In the genomic region with DNA sequence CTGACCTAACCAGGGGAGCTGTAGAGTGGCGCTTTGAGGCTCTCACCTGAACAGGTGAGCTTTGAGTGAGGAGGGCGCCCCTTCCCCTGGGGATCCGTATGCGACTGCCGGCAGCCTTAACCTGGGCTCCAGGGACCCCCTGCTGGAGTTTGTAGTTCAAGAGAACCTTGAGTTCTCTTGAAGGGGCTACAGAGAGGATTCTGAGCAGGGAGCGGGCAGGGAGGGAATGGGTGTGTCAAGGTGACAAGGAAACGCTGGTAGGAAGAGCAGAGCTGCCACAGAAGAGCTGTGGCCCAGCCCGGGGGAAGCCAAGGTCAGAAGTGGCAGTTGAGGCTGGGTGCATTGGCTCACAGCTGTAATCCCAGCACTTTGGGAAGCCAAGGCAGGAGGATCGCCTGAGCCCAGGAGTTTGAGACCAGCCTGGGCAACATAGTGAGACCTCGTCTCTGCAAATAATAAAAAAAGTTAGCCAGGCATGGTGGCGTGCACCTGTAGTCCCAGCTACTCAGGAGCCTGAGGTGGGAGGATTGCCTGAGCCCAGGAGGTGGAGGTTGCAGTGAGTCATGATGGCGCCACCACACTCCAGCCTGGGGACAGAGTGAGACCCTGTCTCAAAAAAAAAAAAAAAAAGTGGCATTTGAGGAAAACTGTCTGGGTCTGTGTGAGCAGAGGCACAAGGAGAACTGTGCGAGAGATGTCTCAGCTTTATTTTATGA, we compare ENCODE assay signal across 9 cellular contexts. TPM values are rescaled to one million over a fixed set of nuclear protein-coding genes. Genes with fewer than 3 reads are reported as not detected.
A peak's percentile ranks its signal among the peaks of the same experiment; 100 is the strongest.
DNase-seq lines count a peak whose midpoint lies in the region; ATAC-seq and TF ChIP-seq lines count a peak whose summit lies in the region.
"Had no signal": no experiment of that assay in that cellular context is flagged by ENCODE, and none has a peak within 500 bp of the region (broad histone marks: within the 10 kb centered on the region; RNA-seq: fewer than 3 reads in every experiment).

No MANE protein-coding gene starts in this region.

- no peaks in the 10 kb centered on the region for H3K27me3 Mint-ChIP-seq in activated B cell treated with CpG ODN at 0.5 μM for 24 hours

- intact Hi-C loops in activated B cell treated with CpG ODN at 0.5 μM for 24 hours (cut with micrococcal nuclease) = no loop called here

- peak overlapping the region; percentile 77 for H3K4me3 Mint-ChIP-seq in activated B cell treated with CpG ODN at 0.5 μM for 24 hours

- H3K4me1 ChIP-seq in iPS-15b (ENCODE audit: control insufficient read depth, insufficient read depth, low read length) = peaks cover 4% of the 10 kb centered on the region
- peaks cover 8 to 13% (median 11%) of the 10 kb centered on the region in 3 donors for H3K4me1 ChIP-seq in skeletal muscle tissue (ENCODE audit: control insufficient read depth in 3 of 3, insufficient read depth in 3 of 3, low read length in 3 of 3)

- no peak overlapping the region for H3K27ac Mint-ChIP-seq in activated B cell treated with CpG ODN at 0.5 μM for 24 hours

- H3K9me3 ChIP-seq in iPS-15b (ENCODE audit: control insufficient read depth, insufficient read depth, low read length) (no peaks in the 10 kb centered on the region), skeletal muscle tissue (ENCODE audit: control insufficient read depth in 3 of 3, low read length in 3 of 3) (no peaks in the 10 kb centered on the region)

- peak; percentile 62 for DNase-seq in DMS53 (lab: John Stamatoyannopoulos, UW)
- DNase-seq in DMS53 treated with DMSO at 0.1 percent for 48 hours (lab: John Stamatoyannopoulos, UW; ENCODE audit: unreplicated experiment) = no peak
- DNase-seq in activated B cell treated with CpG ODN at 0.5 μM for 24 hours = no peak
- DNase-seq in NCI-H187 (lab: John Stamatoyannopoulos, UW) = no peak
- DNase-seq: stimulated activated naive CD4-positive, alpha-beta T cell treated with Interleukin-2 at 50 U/mL for 16 hours had no signal

- H3K36me3 Mint-ChIP-seq in activated B cell treated with CpG ODN at 0.5 μM for 24 hours (ENCODE audit: low read depth) = peaks cover 4% of the 10 kb centered on the region

- H3K27me3 ChIP-seq in iPS-15b (ENCODE audit: control insufficient read depth, insufficient read depth, low read length) (peaks cover 3% of the 10 kb centered on the region), skeletal muscle tissue (ENCODE audit: control insufficient read depth in 3 of 3, insufficient read depth in 3 of 3, low read length in 3 of 3) (peaks cover 0 to 7% (median 6%) of the 10 kb centered on the region in 3 donors)

- peaks cover 12% of the 10 kb centered on the region for H3K36me3 ChIP-seq in iPS-15b (ENCODE audit: control insufficient read depth, insufficient read depth, low read length)
- peaks cover 0 to 5% (median 0%) of the 10 kb centered on the region in 3 donors for H3K36me3 ChIP-seq in skeletal muscle tissue (ENCODE audit: control insufficient read depth in 3 of 3, insufficient read depth in 3 of 3, low read length in 3 of 3)

- no peaks in the 10 kb centered on the region for H3K9me3 Mint-ChIP-seq in activated B cell treated with CpG ODN at 0.5 μM for 24 hours

- CTCF ChIA-PET in activated B cell treated with CpG ODN at 0.5 μM for 24 hours (lab: Charles Lee) = interaction anchor here (0.7 to 2.5 kb wide), 2 partner anchors 10 to 62 kb away, joined by 3 to 16 read pairs; a partner anchor contains a TSS

- no peak overlapping the region for H3K27ac ChIP-seq in skeletal muscle tissue (ENCODE audit: low read depth, low read length)

- ATAC-seq in activated B cell treated with CpG ODN at 0.5 μM for 24 hours (ENCODE audit: low read depth) (no peak), HG02973 (IDR thresholded peaks at IDR 0.05; ENCODE audit: unreplicated experiment) (no peak), GM21786 (IDR thresholded peaks at IDR 0.05; ENCODE audit: unreplicated experiment) (no peak)

- H3K4me1 Mint-ChIP-seq in activated B cell treated with CpG ODN at 0.5 μM for 24 hours = peaks cover 10% of the 10 kb centered on the region

- H3K4me3 ChIP-seq in iPS-15b (ENCODE audit: low read depth, low read length) = peak overlapping the region; percentile 69
- peak overlapping the region; percentile 46 to 61 (median 48) for H3K4me3 ChIP-seq in skeletal muscle tissue (ENCODE audit: low read length in 3 of 3)

- no peak overlapping the region for H3K9ac ChIP-seq in iPS-15b (ENCODE audit: low read depth, low read length)
- peak overlapping the region in 1 of 3 donors; percentile 50 for H3K9ac ChIP-seq in skeletal muscle tissue (ENCODE audit: low read depth in 1 of 3, low read length in 3 of 3)

- POLR2A ChIA-PET in activated B cell treated with CpG ODN at 0.5 μM for 24 hours (lab: Charles Lee) = interaction anchor here (0.6 to 1.6 kb wide), 4 partner anchors 8 to 479 kb away, joined by 5 to 7 read pairs (median 6); a partner anchor contains a TSS

- TF ChIP-seq CTCF in activated B cell treated with CpG ODN at 0.5 μM for 24 hours (IDR thresholded peaks at IDR 0.05) = no peak

RNA-seq across cellular contexts. Expression of a gene that starts 1.2 kb away (rescaled TPM):
- 27.5 and 29.9 TPM in 2 replicates for total RNA-seq in activated B cell treated with CpG ODN at 0.5 μM for 24 hours
- 4.7 TPM for total RNA-seq in skeletal muscle tissue

RNA-seq across cellular contexts. Expression of a gene that starts 10.4 kb away (rescaled TPM):
- total RNA-seq in activated B cell treated with CpG ODN at 0.5 μM for 24 hours (21.0 and 24.9 TPM in 2 replicates), skeletal muscle tissue (15.7 TPM)

RNA-seq across cellular contexts. Expression of a gene that starts 11.4 kb away (rescaled TPM):
- total RNA-seq in activated B cell treated with CpG ODN at 0.5 μM for 24 hours (1.2 and 1.4 TPM in 2 replicates), skeletal muscle tissue (8.9 TPM)
